ENCODE assay signal across 1 cellular context in genomic region chr2:68216454-68217310, GRCh38.
TF ChIP-seq lines count a peak whose summit lies in the region.

No MANE protein-coding gene starts in this region.

TF ChIP-seq in SK-N-SH, 30 proteins besides CTCF, POLR2A, EP300 and RAD21 (continued from another document):
- no peak for TF ChIP-seq ZBTB33 (IDR thresholded peaks at IDR 0.05; ENCODE audit: borderline replicate concordance, low read depth)
- TF ChIP-seq TEAD4 (IDR thresholded peaks at IDR 0.05; ENCODE audit: borderline replicate concordance, insufficient read depth): no peak
